Comparison of ENCODE assay signal across 30 cellular contexts in the genomic region with DNA sequence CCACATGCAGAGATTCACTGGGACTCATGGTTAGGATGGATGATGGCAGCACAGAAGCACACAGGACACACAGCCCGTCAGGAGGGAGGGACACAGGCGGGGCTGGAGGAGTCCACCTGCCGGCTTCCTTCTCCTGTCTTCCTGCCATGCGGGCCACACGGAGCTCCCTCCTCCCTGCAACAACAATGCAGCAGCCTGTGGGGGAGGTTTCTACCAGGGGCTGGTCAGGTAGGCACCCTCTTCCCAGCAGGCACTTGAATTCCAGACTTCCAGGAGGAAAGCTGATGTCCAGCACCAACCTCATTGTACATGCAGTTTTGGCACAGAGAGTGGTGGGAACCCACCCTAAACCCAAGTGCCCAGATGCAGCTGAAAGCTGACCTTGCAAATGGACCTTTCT.
"Had no signal": no experiment of that assay in that cellular context is flagged by ENCODE, and none has a peak within 500 bp of the region (broad histone marks: within the 10 kb centered on the region; RNA-seq: fewer than 3 reads in every experiment).

No MANE protein-coding gene starts in this region.

- H2AFZ ChIP-seq: hepatocyte had no signal

- H3K4me1 ChIP-seq: esophagus muscularis mucosa, foreskin keratinocyte, gastroesophageal sphincter, heart left ventricle, right lobe of liver, stomach, thyroid gland, vagina had no signal

- H3K9me3 Mint-ChIP-seq: memory B cell; mesothelial cell of epicardium; nephron progenitor cell; stimulated activated effector memory CD8-positive, alpha-beta T cell treated with anti-CD3 and anti-CD28 coated beads, Interleukin-12 subunit alpha, Interleukin-12 subunit beta, amount 100 ng/mL, for 72 hours had no signal

- H3K4me2 ChIP-seq: hepatocyte had no signal

- H3K4me3 ChIP-seq: coronary artery, esophagus muscularis mucosa, gastroesophageal sphincter, heart left ventricle, hepatocyte, lung, mucosa of descending colon, ovary, right lobe of liver, stomach, thyroid gland, vagina had no signal

- H3K36me3 Mint-ChIP-seq: memory B cell; mesothelial cell of epicardium; naive B cell; stimulated activated effector memory CD8-positive, alpha-beta T cell treated with anti-CD3 and anti-CD28 coated beads, Interleukin-12 subunit alpha, Interleukin-12 subunit beta, amount 100 ng/mL, for 72 hours had no signal

- H3K36me3 ChIP-seq: esophagus muscularis mucosa, gastroesophageal sphincter, heart left ventricle, ovary, right lobe of liver, stomach, thyroid gland, vagina had no signal

- DNase-seq: dermis blood vessel endothelial cell; effector memory CD4-positive, alpha-beta T cell; foreskin keratinocyte; heart left ventricle; kidney glomerular epithelial cell; left colon; mucosa of descending colon; naive B cell; nephron progenitor cell; occipital lobe; ovary; retina; right lobe of liver; small intestine; stimulated activated CD4-positive, alpha-beta T cell treated with anti-CD3 and anti-CD28 coated beads, Interleukin-12 subunit alpha, Interleukin-12 subunit beta, amount 100 ng/mL, for 4 hours; stimulated activated CD4-positive, alpha-beta T cell treated with anti-CD3 and anti-CD28 coated beads, Interleukin-1b, Interleukin-23, amount 100 ng/mL, for 48 hours; stimulated activated CD4-positive, alpha-beta T cell treated with anti-CD3 and anti-CD28 coated beads, Interleukin-4, amount 100 ng/mL, for 24 hours; stimulated activated naive CD4-positive, alpha-beta T cell treated with Interleukin-2 at 50 U/mL for 16 hours; stomach; thyroid gland; trophoblast cell had no signal

- H3K27ac ChIP-seq: coronary artery, esophagus muscularis mucosa, foreskin keratinocyte, gastroesophageal sphincter, heart left ventricle, hepatocyte, ovary, right lobe of liver, stomach, thyroid gland, vagina had no signal

- H3K9me3 ChIP-seq: esophagus muscularis mucosa, gastroesophageal sphincter, heart left ventricle, ovary, right lobe of liver, stomach, thyroid gland, vagina had no signal

- H3K27me3 Mint-ChIP-seq: memory B cell, naive B cell had no signal

- H3K79me2 ChIP-seq: hepatocyte had no signal

- H3K27me3 ChIP-seq: foreskin keratinocyte, hepatocyte, ovary, right lobe of liver, thyroid gland, vagina had no signal

- H3K27ac Mint-ChIP-seq: memory B cell; mesothelial cell of epicardium; naive B cell; nephron progenitor cell; stimulated activated effector memory CD8-positive, alpha-beta T cell treated with anti-CD3 and anti-CD28 coated beads, Interleukin-12 subunit alpha, Interleukin-12 subunit beta, amount 100 ng/mL, for 72 hours had no signal

- ATAC-seq: foreskin keratinocyte; gastroesophageal sphincter; heart left ventricle; left colon; mucosa of descending colon; right lobe of liver; stimulated activated effector memory CD8-positive, alpha-beta T cell treated with anti-CD3 and anti-CD28 coated beads, Interleukin-12 subunit alpha, Interleukin-12 subunit beta, amount 100 ng/mL, for 72 hours had no signal

- H3K4me1 Mint-ChIP-seq: memory B cell; mesothelial cell of epicardium; naive B cell; stimulated activated effector memory CD8-positive, alpha-beta T cell treated with anti-CD3 and anti-CD28 coated beads, Interleukin-12 subunit alpha, Interleukin-12 subunit beta, amount 100 ng/mL, for 72 hours had no signal

- H3K4me3 Mint-ChIP-seq: memory B cell; mesothelial cell of epicardium; naive B cell; nephron progenitor cell; stimulated activated effector memory CD8-positive, alpha-beta T cell treated with anti-CD3 and anti-CD28 coated beads, Interleukin-12 subunit alpha, Interleukin-12 subunit beta, amount 100 ng/mL, for 72 hours had no signal
